8 cellular contexts compared by ENCODE assay signal in the genomic region with DNA sequence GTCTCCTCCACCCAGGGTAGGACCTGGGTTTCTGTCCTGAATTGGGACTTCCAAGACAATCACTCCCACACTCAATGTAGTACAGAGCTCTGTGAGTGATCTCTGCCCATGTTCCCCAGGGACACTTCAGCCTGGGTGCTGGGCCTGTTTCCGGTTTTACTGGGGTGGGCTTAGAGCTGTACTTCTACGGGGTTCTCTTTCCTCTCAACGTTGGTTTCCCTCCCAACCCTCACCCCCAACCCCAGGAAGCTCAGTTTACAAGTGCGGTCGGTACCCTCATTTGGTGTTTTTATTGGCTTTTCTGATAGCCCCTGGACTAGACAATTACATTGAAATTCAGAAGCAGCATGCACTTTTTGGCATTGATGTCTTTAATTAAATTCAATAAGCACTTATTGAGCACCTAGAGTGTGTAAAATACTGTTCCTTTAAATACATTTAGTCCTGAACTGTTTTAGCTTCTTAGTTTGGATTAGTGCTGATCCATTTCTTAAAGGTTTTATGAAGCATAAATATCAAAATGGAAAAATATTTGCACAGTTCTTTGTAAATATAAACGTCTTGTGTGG. TPM values are rescaled to one million over a fixed set of nuclear protein-coding genes. Genes with fewer than 3 reads are reported as not detected.
DNase-seq lines count a peak whose midpoint lies in the region; ATAC-seq and TF ChIP-seq lines count a peak whose summit lies in the region.

No MANE protein-coding gene starts in this region.

- H3K4me3 ChIP-seq in GM12875 (ENCODE audit: low read depth, low read length) (peak overlapping the region; percentile 2), HL-60 (replicated peaks; ENCODE audit: insufficient read depth, low read length) (no peak overlapping the region), dorsolateral prefrontal cortex (peak overlapping the region in 52 of 59 donors; percentile 74 to 100 (median 91)), psoas muscle (peak overlapping the region; percentile 98)

- intact Hi-C loops in dorsolateral prefrontal cortex (cut with DNase I), result loop anchor here (5.0 to 10.0 kb wide), 6 partner anchors 96 to 504 kb away; a partner anchor contains a TSS
- intact Hi-C loops in psoas muscle (cut with DNase I), result loop anchor here (5.0 to 10.0 kb wide), 3 partner anchors 109 to 231 kb away; no protein-coding TSS in a partner anchor

- H3K9me3 ChIP-seq in psoas muscle, result no peaks in the 10 kb centered on the region

- H3K27me3 ChIP-seq in HL-60 (ENCODE audit: insufficient read depth, poor library complexity, severe bottlenecking) (no peaks in the 10 kb centered on the region), dorsolateral prefrontal cortex (no peaks in the 10 kb centered on the region), psoas muscle (ENCODE audit: insufficient read depth in 3 of 3, low read length in 2 of 3) (no peaks in the 10 kb centered on the region)

- WGBS in psoas muscle, 3 donors, result 41 to 54% (median 44%) methylated on average over 6 of the region's 6 CpGs

- peaks cover 36% of the 10 kb centered on the region for H3K4me1 ChIP-seq in psoas muscle

- no peaks in the 10 kb centered on the region for H3K36me3 ChIP-seq in psoas muscle (ENCODE audit: insufficient read depth in 1 of 2, low read depth in 1 of 2)

- no peak for DNase-seq in HL-60 (ENCODE audit: low read depth in 1 of 2, low spot score in 1 of 2)
- DNase-seq in dorsolateral prefrontal cortex, result no peak
- DNase-seq in psoas muscle, result no peak
- DNase-seq in LoVo (ENCODE audit: low spot score), result no peak
- no peak for DNase-seq in hypothalamus (lab: John Stamatoyannopoulos, UW)
- no peak for DNase-seq in NCI-H187 treated with DMSO at 0.1 percent for 48 hours (lab: John Stamatoyannopoulos, UW)
- no peak for DNase-seq in superior temporal gyrus (ENCODE audit: extremely low spot score)

- ATAC-seq in psoas muscle, result no peak

- TF ChIP-seq CTCF in GM12875 (IDR thresholded peaks at IDR 0.05; ENCODE audit: borderline replicate concordance, insufficient read depth, low read depth, low read length), result no peak
- TF ChIP-seq CTCF in HL-60 (IDR thresholded peaks at IDR 0.05; ENCODE audit: insufficient read depth, low read length), result no peak
- no peak for TF ChIP-seq CTCF in dorsolateral prefrontal cortex (IDR thresholded peaks at IDR 0.05 in 54 of 56, conservative IDR thresholded peaks at IDR 0.05 in 2 of 56; ENCODE audit: low read depth in 1 of 56, partially characterized antibody in 56 of 56)
- no peak for TF ChIP-seq CTCF in psoas muscle (IDR thresholded peaks at IDR 0.05)

- peak overlapping the region; percentile 53 for H3K27ac ChIP-seq in HL-60 (replicated peaks)
- H3K27ac ChIP-seq in dorsolateral prefrontal cortex, result peak overlapping the region in 47 of 59 donors; percentile 1 to 97 (median 85)
- H3K27ac ChIP-seq in psoas muscle, result peak overlapping the region; percentile 51

RNA-seq across cellular contexts. Expression of a gene that starts 0.5 kb away (rescaled TPM):
- total RNA-seq in dorsolateral prefrontal cortex (10 to 100 TPM; 18.3 to 47.9 (median 30.6) TPM), psoas muscle (10 to 100 TPM; 10.9 to 19.1 (median 13.2) TPM)
- polyA plus RNA-seq in psoas muscle, result 10 to 100 TPM in 1 of 3 donors, 1 to 10 TPM in 2; 3.7 to 13.4 (median 3.8) TPM
